2 cellular contexts compared by ENCODE assay signal in the genomic region with DNA sequence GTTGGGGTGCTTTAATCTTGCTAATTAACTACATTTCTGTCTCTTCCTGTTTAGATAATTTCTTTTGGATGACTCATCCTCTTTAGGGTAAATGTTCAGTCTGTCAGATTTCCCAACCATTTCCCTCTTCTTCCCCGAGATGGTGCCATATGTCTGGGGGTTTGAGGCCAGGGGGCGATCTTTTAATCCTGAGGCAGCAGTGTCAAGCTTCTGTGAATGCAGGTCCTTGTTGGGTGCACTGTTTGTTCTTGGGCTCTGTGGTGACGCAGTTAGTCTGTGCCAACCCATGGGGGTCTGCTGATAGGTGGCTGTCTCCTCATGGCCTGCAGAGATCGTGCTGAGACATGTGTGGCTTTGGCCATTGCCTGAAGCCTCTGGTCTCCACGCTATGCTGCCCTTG.
TF ChIP-seq lines count a peak whose summit lies in the region.

No MANE protein-coding gene starts in this region.

TF ChIP-seq in liver, 16 proteins besides CTCF, POLR2A, EP300 and RAD21 (continued from another document):
- no peak for TF ChIP-seq TAF1 (conservative IDR thresholded peaks at IDR 0.05)
TF ChIP-seq in liver: peak in this region for 1.

TF ChIP-seq in HepG2, 621 proteins besides CTCF, POLR2A, EP300 and RAD21 (continued from another document):
- TF ChIP-seq, protein P1, sequence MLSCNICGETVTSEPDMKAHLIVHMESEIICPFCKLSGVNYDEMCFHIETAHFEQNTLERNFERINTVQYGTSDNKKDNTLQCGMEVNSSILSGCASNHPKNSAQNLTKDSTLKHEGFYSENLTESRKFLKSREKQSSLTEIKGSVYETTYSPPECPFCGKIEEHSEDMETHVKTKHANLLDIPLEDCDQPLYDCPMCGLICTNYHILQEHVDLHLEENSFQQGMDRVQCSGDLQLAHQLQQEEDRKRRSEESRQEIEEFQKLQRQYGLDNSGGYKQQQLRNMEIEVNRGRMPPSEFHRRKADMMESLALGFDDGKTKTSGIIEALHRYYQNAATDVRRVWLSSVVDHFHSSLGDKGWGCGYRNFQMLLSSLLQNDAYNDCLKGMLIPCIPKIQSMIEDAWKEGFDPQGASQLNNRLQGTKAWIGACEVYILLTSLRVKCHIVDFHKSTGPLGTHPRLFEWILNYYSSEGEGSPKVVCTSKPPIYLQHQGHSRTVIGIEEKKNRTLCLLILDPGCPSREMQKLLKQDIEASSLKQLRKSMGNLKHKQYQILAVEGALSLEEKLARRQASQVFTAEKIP (CRISPR knock-in tag; IDR thresholded peaks at IDR 0.05; ENCODE audit: borderline replicate concordance) = no peak
- TF ChIP-seq, protein P2, sequence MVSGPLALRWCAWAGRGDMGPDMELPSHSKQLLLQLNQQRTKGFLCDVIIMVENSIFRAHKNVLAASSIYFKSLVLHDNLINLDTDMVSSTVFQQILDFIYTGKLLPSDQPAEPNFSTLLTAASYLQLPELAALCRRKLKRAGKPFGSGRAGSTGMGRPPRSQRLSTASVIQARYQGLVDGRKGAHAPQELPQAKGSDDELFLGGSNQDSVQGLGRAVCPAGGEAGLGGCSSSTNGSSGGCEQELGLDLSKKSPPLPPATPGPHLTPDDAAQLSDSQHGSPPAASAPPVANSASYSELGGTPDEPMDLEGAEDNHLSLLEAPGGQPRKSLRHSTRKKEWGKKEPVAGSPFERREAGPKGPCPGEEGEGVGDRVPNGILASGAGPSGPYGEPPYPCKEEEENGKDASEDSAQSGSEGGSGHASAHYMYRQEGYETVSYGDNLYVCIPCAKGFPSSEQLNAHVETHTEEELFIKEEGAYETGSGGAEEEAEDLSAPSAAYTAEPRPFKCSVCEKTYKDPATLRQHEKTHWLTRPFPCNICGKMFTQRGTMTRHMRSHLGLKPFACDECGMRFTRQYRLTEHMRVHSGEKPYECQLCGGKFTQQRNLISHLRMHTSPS (CRISPR knock-in tag; IDR thresholded peaks at IDR 0.05; ENCODE audit: low read depth) = no peak
- TF ChIP-seq HMG20A (CRISPR knock-in tag; IDR thresholded peaks at IDR 0.05; ENCODE audit: borderline replicate concordance) = no peak
- TF ChIP-seq ZNF766 (CRISPR knock-in tag; IDR thresholded peaks at IDR 0.05; ENCODE audit: borderline replicate concordance) = no peak
